In the genomic region with DNA sequence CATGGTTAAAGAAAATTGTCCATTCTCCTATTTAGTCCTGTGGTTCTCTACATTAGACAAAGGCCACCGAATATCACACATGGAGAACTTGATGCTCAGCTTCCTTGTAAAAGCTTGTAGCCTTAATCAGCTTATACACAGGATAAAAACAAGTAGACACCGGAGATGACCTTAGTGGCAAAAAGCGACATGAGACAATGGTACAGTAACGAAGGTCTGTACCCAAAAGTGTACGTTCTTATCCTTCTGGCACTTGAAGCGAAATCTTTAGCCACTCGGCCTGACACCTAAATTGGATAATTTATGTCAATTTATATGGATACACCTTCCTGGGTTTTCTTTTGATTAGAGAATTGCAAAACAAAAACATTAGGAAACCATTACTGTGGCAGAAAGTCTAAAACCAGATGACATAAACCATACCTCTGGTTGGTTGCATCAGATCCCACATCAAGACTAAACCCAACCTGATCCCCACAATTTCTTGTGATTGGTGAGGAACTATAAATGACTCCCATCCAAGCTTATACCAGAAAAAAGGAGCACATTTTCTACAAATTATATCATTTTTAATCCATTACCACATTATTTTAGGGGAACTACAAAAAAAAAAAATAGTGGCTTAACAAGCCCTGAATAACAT, we compare ENCODE assay signal across 1 cellular context.
TF ChIP-seq lines count a peak whose summit lies in the region.

No MANE protein-coding gene starts in this region.

TF ChIP-seq in WTC11, 78 proteins besides CTCF, POLR2A, EP300 and RAD21:
- TF ChIP-seq, protein P1, sequence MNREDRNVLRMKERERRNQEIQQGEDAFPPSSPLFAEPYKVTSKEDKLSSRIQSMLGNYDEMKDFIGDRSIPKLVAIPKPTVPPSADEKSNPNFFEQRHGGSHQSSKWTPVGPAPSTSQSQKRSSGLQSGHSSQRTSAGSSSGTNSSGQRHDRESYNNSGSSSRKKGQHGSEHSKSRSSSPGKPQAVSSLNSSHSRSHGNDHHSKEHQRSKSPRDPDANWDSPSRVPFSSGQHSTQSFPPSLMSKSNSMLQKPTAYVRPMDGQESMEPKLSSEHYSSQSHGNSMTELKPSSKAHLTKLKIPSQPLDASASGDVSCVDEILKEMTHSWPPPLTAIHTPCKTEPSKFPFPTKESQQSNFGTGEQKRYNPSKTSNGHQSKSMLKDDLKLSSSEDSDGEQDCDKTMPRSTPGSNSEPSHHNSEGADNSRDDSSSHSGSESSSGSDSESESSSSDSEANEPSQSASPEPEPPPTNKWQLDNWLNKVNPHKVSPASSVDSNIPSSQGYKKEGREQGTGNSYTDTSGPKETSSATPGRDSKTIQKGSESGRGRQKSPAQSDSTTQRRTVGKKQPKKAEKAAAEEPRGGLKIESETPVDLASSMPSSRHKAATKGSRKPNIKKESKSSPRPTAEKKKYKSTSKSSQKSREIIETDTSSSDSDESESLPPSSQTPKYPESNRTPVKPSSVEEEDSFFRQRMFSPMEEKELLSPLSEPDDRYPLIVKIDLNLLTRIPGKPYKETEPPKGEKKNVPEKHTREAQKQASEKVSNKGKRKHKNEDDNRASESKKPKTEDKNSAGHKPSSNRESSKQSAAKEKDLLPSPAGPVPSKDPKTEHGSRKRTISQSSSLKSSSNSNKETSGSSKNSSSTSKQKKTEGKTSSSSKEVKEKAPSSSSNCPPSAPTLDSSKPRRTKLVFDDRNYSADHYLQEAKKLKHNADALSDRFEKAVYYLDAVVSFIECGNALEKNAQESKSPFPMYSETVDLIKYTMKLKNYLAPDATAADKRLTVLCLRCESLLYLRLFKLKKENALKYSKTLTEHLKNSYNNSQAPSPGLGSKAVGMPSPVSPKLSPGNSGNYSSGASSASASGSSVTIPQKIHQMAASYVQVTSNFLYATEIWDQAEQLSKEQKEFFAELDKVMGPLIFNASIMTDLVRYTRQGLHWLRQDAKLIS (CRISPR knock-in tag; IDR thresholded peaks at IDR 0.05; ENCODE audit: borderline replicate concordance), result no peak
- TF ChIP-seq, protein P2, sequence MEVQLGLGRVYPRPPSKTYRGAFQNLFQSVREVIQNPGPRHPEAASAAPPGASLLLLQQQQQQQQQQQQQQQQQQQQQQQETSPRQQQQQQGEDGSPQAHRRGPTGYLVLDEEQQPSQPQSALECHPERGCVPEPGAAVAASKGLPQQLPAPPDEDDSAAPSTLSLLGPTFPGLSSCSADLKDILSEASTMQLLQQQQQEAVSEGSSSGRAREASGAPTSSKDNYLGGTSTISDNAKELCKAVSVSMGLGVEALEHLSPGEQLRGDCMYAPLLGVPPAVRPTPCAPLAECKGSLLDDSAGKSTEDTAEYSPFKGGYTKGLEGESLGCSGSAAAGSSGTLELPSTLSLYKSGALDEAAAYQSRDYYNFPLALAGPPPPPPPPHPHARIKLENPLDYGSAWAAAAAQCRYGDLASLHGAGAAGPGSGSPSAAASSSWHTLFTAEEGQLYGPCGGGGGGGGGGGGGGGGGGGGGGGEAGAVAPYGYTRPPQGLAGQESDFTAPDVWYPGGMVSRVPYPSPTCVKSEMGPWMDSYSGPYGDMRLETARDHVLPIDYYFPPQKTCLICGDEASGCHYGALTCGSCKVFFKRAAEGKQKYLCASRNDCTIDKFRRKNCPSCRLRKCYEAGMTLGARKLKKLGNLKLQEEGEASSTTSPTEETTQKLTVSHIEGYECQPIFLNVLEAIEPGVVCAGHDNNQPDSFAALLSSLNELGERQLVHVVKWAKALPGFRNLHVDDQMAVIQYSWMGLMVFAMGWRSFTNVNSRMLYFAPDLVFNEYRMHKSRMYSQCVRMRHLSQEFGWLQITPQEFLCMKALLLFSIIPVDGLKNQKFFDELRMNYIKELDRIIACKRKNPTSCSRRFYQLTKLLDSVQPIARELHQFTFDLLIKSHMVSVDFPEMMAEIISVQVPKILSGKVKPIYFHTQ (CRISPR knock-in tag; IDR thresholded peaks at IDR 0.05), result no peak
- TF ChIP-seq ESRRA (CRISPR knock-in tag; IDR thresholded peaks at IDR 0.05; ENCODE audit: borderline replicate concordance), result no peak
- TF ChIP-seq, protein P3, sequence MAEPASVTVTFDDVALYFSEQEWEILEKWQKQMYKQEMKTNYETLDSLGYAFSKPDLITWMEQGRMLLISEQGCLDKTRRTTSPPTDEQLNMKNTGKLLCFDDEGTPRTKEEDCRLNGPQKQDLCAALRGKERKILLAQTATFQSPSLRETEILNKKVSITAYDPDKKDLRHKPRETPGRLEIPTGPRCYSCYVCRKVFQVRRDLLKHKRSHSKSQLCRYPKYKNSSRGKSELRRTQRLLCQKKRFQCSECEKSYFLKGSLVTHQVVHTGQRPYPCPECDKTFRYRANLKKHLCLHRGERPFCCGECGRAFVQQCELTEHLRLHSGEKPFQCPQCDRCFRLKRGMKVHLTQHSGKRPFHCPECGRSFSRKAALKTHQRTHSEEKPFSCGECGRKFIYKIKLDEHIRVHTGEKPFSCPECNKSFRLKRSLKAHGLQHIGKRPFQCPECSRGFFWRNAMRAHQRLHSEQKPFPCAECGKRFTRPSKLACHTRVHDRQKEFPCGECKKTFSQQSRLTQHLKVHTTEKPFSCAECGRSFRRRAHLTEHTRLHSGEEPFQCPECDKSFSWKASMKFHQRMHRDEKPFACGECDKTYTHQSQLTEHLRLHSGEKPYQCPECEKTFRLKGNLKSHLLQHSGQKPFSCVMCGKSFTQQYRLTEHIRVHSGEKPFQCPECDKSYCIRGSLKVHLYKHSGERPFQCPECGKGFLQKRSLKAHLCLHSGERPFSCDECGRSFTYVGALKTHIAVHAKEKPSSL (CRISPR knock-in tag; conservative IDR thresholded peaks at IDR 0.05), result peak; percentile 27; the same call in 1 of the 2 replicates
- no peak for TF ChIP-seq MXD4 (CRISPR knock-in tag; IDR thresholded peaks at IDR 0.05; ENCODE audit: borderline replicate concordance)
TF ChIP-seq in WTC11: peak in this region for 1.
